In the genomic region with DNA sequence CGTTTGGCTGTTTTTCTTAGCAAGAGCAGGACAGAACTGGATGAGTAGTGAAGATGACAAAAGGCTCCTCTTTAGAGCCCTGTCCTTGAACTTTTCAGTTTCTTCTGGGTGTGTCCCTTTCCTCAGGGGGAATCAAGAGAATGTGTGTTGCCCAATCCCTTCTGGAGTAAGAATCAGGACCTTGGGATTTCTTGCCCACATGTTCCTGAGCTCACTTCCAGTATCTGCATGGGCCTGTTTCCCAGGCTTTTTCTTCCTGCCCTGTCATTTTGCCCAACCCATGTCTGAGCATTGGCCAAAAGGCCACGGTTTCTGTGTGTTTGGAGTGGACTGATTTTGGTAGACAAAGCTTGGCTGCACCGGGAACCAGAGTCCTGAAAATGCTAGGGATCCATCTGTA, we compare ENCODE assay signal across 14 cellular contexts.
DNase-seq lines count a peak whose midpoint lies in the region; TF ChIP-seq lines count a peak whose summit lies in the region.
"Had no signal": no experiment of that assay in that cellular context is flagged by ENCODE, and none has a peak within 500 bp of the region (broad histone marks: within the 10 kb centered on the region; RNA-seq: fewer than 3 reads in every experiment).

No MANE protein-coding gene starts in this region.

- WGBS in sigmoid colon, 2 donors = 78 to 84% methylated on average over 3 of the region's 3 CpGs

- H3K27ac ChIP-seq in breast epithelium (peak overlapping the region; percentile 64 to 67), left ventricle myocardium inferior (replicated peaks) (peak overlapping the region; percentile 70), sigmoid colon (peak overlapping the region in 3 of 4 donors; percentile 45 to 59 (median 48)), WERI-Rb-1 (no peak overlapping the region)

- POLR2A ChIA-PET in BJ (lab: Charles Lee) = no interaction called here

- peak in 1 of 4 donors; percentile 37 for TF ChIP-seq EP300 in sigmoid colon (IDR thresholded peaks at IDR 0.05)

- TF ChIP-seq CTCF in BJ (IDR thresholded peaks at IDR 0.05; ENCODE audit: insufficient read depth, low read depth, low read length) = no peak
- TF ChIP-seq CTCF in breast epithelium (IDR thresholded peaks at IDR 0.05) = no peak
- no peak for TF ChIP-seq CTCF in left ventricle myocardium inferior (IDR thresholded peaks at IDR 0.05; ENCODE audit: borderline replicate concordance)
- no peak for TF ChIP-seq CTCF in sigmoid colon (IDR thresholded peaks at IDR 0.05)
- no peak for TF ChIP-seq CTCF in WERI-Rb-1 (IDR thresholded peaks at IDR 0.05; ENCODE audit: low read depth, low read length)

- DNase-seq in BJ (ENCODE audit: low read depth) (peak; percentile 82), breast epithelium (ENCODE audit: low spot score in 2 of 2) (peak in 1 of 2 donors; percentile 60), left ventricle myocardium inferior (peak; percentile 43), sigmoid colon (peak; percentile 69), WERI-Rb-1 (no peak), NCI-H1694 (lab: John Stamatoyannopoulos, UW) (no peak), NCI-H510A treated with DMSO at 0.1 percent for 48 hours (lab: John Stamatoyannopoulos, UW) (no peak)
- no peak for DNase-seq in stimulated activated CD4-positive, alpha-beta T cell treated with anti-CD3 and anti-CD28 coated beads, Interleukin-1b, Interleukin-23, amount 100 ng/mL, for 48 hours
- DNase-seq: activated naive CD4-positive, alpha-beta T cell treated with anti-CD3 and anti-CD28 coated beads, Interleukin-2, amount 50 U/mL, for 16 hours; BE2C; effector CD8-positive, alpha-beta T cell; NCI-H146; stimulated activated CD4-positive, alpha-beta T cell treated with anti-CD3 and anti-CD28 coated beads, Interleukin-2, amount 100 ng/mL, for 48 hours; stomach had no signal

- H3K27me3 ChIP-seq in BJ (ENCODE audit: control insufficient read depth, insufficient read depth, low read length) (no peaks in the 10 kb centered on the region), breast epithelium (no peaks in the 10 kb centered on the region), left ventricle myocardium inferior (ENCODE audit: low read depth) (no peaks in the 10 kb centered on the region), sigmoid colon (no peaks in the 10 kb centered on the region), WERI-Rb-1 (ENCODE audit: insufficient read depth, low read depth, severe bottlenecking) (no peaks in the 10 kb centered on the region)
- H3K27me3 ChIP-seq: BE2C, stomach had no signal

- TF ChIP-seq POLR2A in breast epithelium (IDR thresholded peaks at IDR 0.05) (no peak), sigmoid colon (IDR thresholded peaks at IDR 0.05) (no peak)

- H3K4me1 ChIP-seq in breast epithelium (peaks cover 0 to 6% of the 10 kb centered on the region in 2 donors), left ventricle myocardium inferior (peaks cover 40% of the 10 kb centered on the region), sigmoid colon (peaks cover 0 to 24% (median 13%) of the 10 kb centered on the region in 4 donors)
- H3K4me1 ChIP-seq: BE2C had no signal

- intact Hi-C loops in breast epithelium (cut with DNase I; ENCODE audit: low total_unique reads) = no loop called here
- intact Hi-C loops in left ventricle myocardium inferior (cut with micrococcal nuclease) = no loop called here
- intact Hi-C loops in sigmoid colon (cut with DNase I) = no loop called here

- H3K4me3 ChIP-seq in BJ (ENCODE audit: low read depth, low read length) (no peak overlapping the region), breast epithelium (no peak overlapping the region), left ventricle myocardium inferior (no peak overlapping the region), sigmoid colon (no peak overlapping the region), WERI-Rb-1 (ENCODE audit: low read depth, low read length) (no peak overlapping the region)
- H3K4me3 ChIP-seq: stomach had no signal

- CTCF ChIA-PET in BJ (lab: Yijun Ruan, JAX) = interaction anchor here (0.6 to 1.1 kb wide), 2 partner anchors 9 to 11 kb away, joined by 3 read pairs; no protein-coding TSS in a partner anchor

- H3K9me3 ChIP-seq in breast epithelium (no peaks in the 10 kb centered on the region), left ventricle myocardium inferior (replicated peaks) (no peaks in the 10 kb centered on the region), sigmoid colon (no peaks in the 10 kb centered on the region), WERI-Rb-1 (ENCODE audit: severe bottlenecking) (no peaks in the 10 kb centered on the region)
- H3K9me3 ChIP-seq: BE2C, stomach had no signal

- H3K36me3 ChIP-seq in BJ (ENCODE audit: control insufficient read depth, insufficient read depth, low read length) = no peaks in the 10 kb centered on the region
- H3K36me3 ChIP-seq in breast epithelium = no peaks in the 10 kb centered on the region
- no peaks in the 10 kb centered on the region for H3K36me3 ChIP-seq in left ventricle myocardium inferior
- H3K36me3 ChIP-seq in sigmoid colon = no peaks in the 10 kb centered on the region
- H3K36me3 ChIP-seq in WERI-Rb-1 = no peaks in the 10 kb centered on the region
- H3K36me3 ChIP-seq: BE2C, stomach had no signal

Comparison
In these comparisons a context has a peak if more than half of its experiments do, and no peak if none do; other contexts are left out.
1. DNase-seq: peak in BJ (single experiment), left ventricle myocardium inferior (single experiment) and sigmoid colon (single experiment); none in WERI-Rb-1 (single experiment), NCI-H1694 (single experiment), stimulated activated CD4-positive, alpha-beta T cell treated with anti-CD3 and anti-CD28 coated beads, Interleukin-1b, Interleukin-23, amount 100 ng/mL, for 48 hours (single experiment) and NCI-H510A treated with DMSO at 0.1 percent for 48 hours (single experiment).